In genomic region chr7:131100357-131101054, GRCh38 we compare ENCODE assay signal across 17 cellular contexts.
DNase-seq lines count a peak whose midpoint lies in the region; ATAC-seq and TF ChIP-seq lines count a peak whose summit lies in the region.
"Had no signal": no experiment of that assay in that cellular context is flagged by ENCODE, and none has a peak within 500 bp of the region (broad histone marks: within the 10 kb centered on the region; RNA-seq: fewer than 3 reads in every experiment).

No MANE protein-coding gene starts in this region.

- H3K9me2 ChIP-seq in OCI-LY7 (ENCODE audit: insufficient read depth, low read length) = no peaks in the 10 kb centered on the region

- no peaks in the 10 kb centered on the region for H3K27me3 Mint-ChIP-seq in activated T-cell treated with anti-CD3 and anti-CD28 coated beads, Interleukin-2, amount 50 U/mL, for 4 hours (ENCODE audit: low read depth)
- no peaks in the 10 kb centered on the region for H3K27me3 Mint-ChIP-seq in stimulated activated naive B cell treated with anti-CD40 and anti-IgM and Interleukin-4, amounts not matched to agents 10 μg/mL and 1 μg/mL and 100 μg/mL, for 72 hours

- H3K4me1 Mint-ChIP-seq in activated T-cell treated with anti-CD3 and anti-CD28 coated beads, Interleukin-2, amount 50 U/mL, for 4 hours (ENCODE audit: low read depth) = peaks cover 97% of the 10 kb centered on the region
- peaks cover 60 to 86% of the 10 kb centered on the region in 2 donors for H3K4me1 Mint-ChIP-seq in stimulated activated naive B cell treated with anti-CD40 and anti-IgM and Interleukin-4, amounts not matched to agents 10 μg/mL and 1 μg/mL and 100 μg/mL, for 72 hours

- TF ChIP-seq CTCF in OCI-LY7 (conservative IDR thresholded peaks at IDR 0.05; ENCODE audit: low read length) = no peak

- CTCF ChIA-PET in OCI-LY7 (lab: Charles Lee; ENCODE audit: unreplicated experiment) = no interaction called here

- ATAC-seq in activated T-cell treated with anti-CD3 and anti-CD28 coated beads, Interleukin-2, amount 50 U/mL, for 4 hours = no peak
- ATAC-seq in stimulated activated naive B cell treated with anti-CD40 and anti-IgM and Interleukin-4, amounts not matched to agents 10 μg/mL and 1 μg/mL and 100 μg/mL, for 72 hours (replicated peaks) = no peak
- ATAC-seq: body of pancreas had no signal

- BruUV-seq in OCI-LY7 (replicated peaks; lab: Mats Ljungman, UMichigan) = TSS peak; percentile 33

- peaks cover 27% of the 10 kb centered on the region for H4K20me1 ChIP-seq in OCI-LY7 (ENCODE audit: insufficient read depth, low read length)

- H3K4me3 ChIP-seq in OCI-LY7 (ENCODE audit: low read depth, low read length, poor library complexity, severe bottlenecking) = no peak overlapping the region
- H3K4me3 ChIP-seq in effector memory CD4-positive, alpha-beta T cell (ENCODE audit: insufficient read depth, low read depth, low read length, poor library complexity, severe bottlenecking) = no peak overlapping the region
- H3K4me3 ChIP-seq: body of pancreas, SK-N-MC, stomach had no signal

- H3K27ac Mint-ChIP-seq in stimulated activated naive B cell treated with anti-CD40 and anti-IgM and Interleukin-4, amounts not matched to agents 10 μg/mL and 1 μg/mL and 100 μg/mL, for 72 hours = peak overlapping the region; percentile 95

- no peak overlapping the region for H2AFZ ChIP-seq in OCI-LY7 (ENCODE audit: low read length)

- peaks cover 67% of the 10 kb centered on the region for H3K36me3 ChIP-seq in OCI-LY7 (ENCODE audit: insufficient read depth, low read length)
- no peaks in the 10 kb centered on the region for H3K36me3 ChIP-seq in effector memory CD4-positive, alpha-beta T cell (ENCODE audit: control insufficient read depth, insufficient read depth, low read length)

- H3K27me3 ChIP-seq in effector memory CD4-positive, alpha-beta T cell (replicated peaks; ENCODE audit: control insufficient read depth, insufficient read depth, low read length, poor library complexity, severe bottlenecking) = no peaks in the 10 kb centered on the region
- H3K27me3 ChIP-seq: body of pancreas, stomach had no signal

- no peaks in the 10 kb centered on the region for H3K9me3 Mint-ChIP-seq in activated T-cell treated with anti-CD3 and anti-CD28 coated beads, Interleukin-2, amount 50 U/mL, for 4 hours
- H3K9me3 Mint-ChIP-seq in stimulated activated naive B cell treated with anti-CD40 and anti-IgM and Interleukin-4, amounts not matched to agents 10 μg/mL and 1 μg/mL and 100 μg/mL, for 72 hours = no peaks in the 10 kb centered on the region

- H3K4me2 ChIP-seq in OCI-LY7 (ENCODE audit: low read length) = peak overlapping the region; percentile 71

- POLR2A ChIA-PET in OCI-LY7 (lab: Charles Lee) = interaction anchor here (0.7 to 1.0 kb wide), 3 partner anchors 11 to 195 kb away, joined by 3 to 6 read pairs (median 4); no protein-coding TSS in a partner anchor

- peaks cover 100% of the 10 kb centered on the region for H3K79me2 ChIP-seq in OCI-LY7 (ENCODE audit: insufficient read depth, low read depth, low read length)

- H3K9me3 ChIP-seq in OCI-LY7 (ENCODE audit: low read length) = no peaks in the 10 kb centered on the region
- H3K9me3 ChIP-seq in effector memory CD4-positive, alpha-beta T cell (ENCODE audit: control insufficient read depth, low read length) = no peaks in the 10 kb centered on the region
- H3K9me3 ChIP-seq: body of pancreas, stomach had no signal

- no peak for DNase-seq in activated T-cell treated with anti-CD3 and anti-CD28 coated beads, Interleukin-2, amount 50 U/mL, for 4 hours
- DNase-seq in activated T-cell treated with anti-CD3 and anti-CD28 coated beads for 4 hours = no peak
- no peak for DNase-seq in OCI-LY7 (ENCODE audit: low spot score)
- DNase-seq in effector memory CD4-positive, alpha-beta T cell = no peak
- no peak for DNase-seq in stimulated activated naive B cell treated with anti-CD40 and anti-IgM and Interleukin-4, amounts not matched to agents 10 μg/mL and 1 μg/mL and 100 μg/mL, for 72 hours
- no peak for DNase-seq in stimulated activated CD4-positive, alpha-beta T cell treated with anti-CD3 and anti-CD28 coated beads, Interleukin-2, amount 100 ng/mL, for 48 hours
- DNase-seq in GM19238 (ENCODE audit: insufficient read length, low spot score) = no peak
- no peak for DNase-seq in stimulated activated CD4-positive, alpha-beta T cell treated with anti-CD3 and anti-CD28 coated beads, Interleukin-4, amount 100 ng/mL, for 4 hours
- DNase-seq: activated CD4-positive, alpha-beta T cell treated with anti-CD3 and anti-CD28 coated beads, Interleukin-2, amount 50 U/mL, for 4 hours; activated effector memory CD4-positive, alpha-beta T cell treated with anti-CD3 and anti-CD28 coated beads, Interleukin-2, amount 50 U/mL, for 16 hours; body of pancreas; cortex of kidney; NCI-H1417 treated with DMSO at 0.1 percent for 48 hours; NCI-H774; stomach; T1000 had no signal

- H3K4me3 Mint-ChIP-seq in activated T-cell treated with anti-CD3 and anti-CD28 coated beads, Interleukin-2, amount 50 U/mL, for 4 hours = peak overlapping the region; percentile 60
- H3K4me3 Mint-ChIP-seq in stimulated activated naive B cell treated with anti-CD40 and anti-IgM and Interleukin-4, amounts not matched to agents 10 μg/mL and 1 μg/mL and 100 μg/mL, for 72 hours = no peak overlapping the region

- H3K36me3 Mint-ChIP-seq in activated T-cell treated with anti-CD3 and anti-CD28 coated beads, Interleukin-2, amount 50 U/mL, for 4 hours (ENCODE audit: insufficient read depth) = peaks cover 51% of the 10 kb centered on the region
- peaks cover 26 to 52% of the 10 kb centered on the region in 2 donors for H3K36me3 Mint-ChIP-seq in stimulated activated naive B cell treated with anti-CD40 and anti-IgM and Interleukin-4, amounts not matched to agents 10 μg/mL and 1 μg/mL and 100 μg/mL, for 72 hours

- H3K4me1 ChIP-seq in OCI-LY7 (ENCODE audit: insufficient read depth, low read length, poor library complexity, severe bottlenecking) = peaks cover 48% of the 10 kb centered on the region
- peaks cover 49% of the 10 kb centered on the region for H3K4me1 ChIP-seq in effector memory CD4-positive, alpha-beta T cell (ENCODE audit: control insufficient read depth, insufficient read depth, low read length, poor library complexity, severe bottlenecking)

- H3K27ac ChIP-seq in OCI-LY7 (ENCODE audit: low read depth, low read length, poor library complexity, severe bottlenecking) = no peak overlapping the region
- peak overlapping the region; percentile 56 for H3K27ac ChIP-seq in effector memory CD4-positive, alpha-beta T cell (ENCODE audit: insufficient read depth, low read length, poor library complexity, severe bottlenecking)
- H3K27ac ChIP-seq: body of pancreas, SK-N-MC, stomach had no signal

- intact Hi-C loops in OCI-LY7 (cut with micrococcal nuclease; ENCODE audit: unreplicated experiment) = no loop called here
